In genomic region chr10:73088304-73088703, GRCh38 we compare ENCODE assay signal across 21 cellular contexts. TPM values are rescaled to one million over a fixed set of nuclear protein-coding genes. Genes with fewer than 3 reads are reported as not detected.
DNase-seq lines count a peak whose midpoint lies in the region; ATAC-seq, FAIRE-seq and TF ChIP-seq lines count a peak whose summit lies in the region.
"Had no signal": no experiment of that assay in that cellular context is flagged by ENCODE, and none has a peak within 500 bp of the region (broad histone marks: within the 10 kb centered on the region; RNA-seq: fewer than 3 reads in every experiment).

No MANE protein-coding gene starts in this region.

- no peak for ATAC-seq in WTC11

- H3K27me3 Mint-ChIP-seq in WTC11 (ENCODE audit: low read depth) (no peaks in the 10 kb centered on the region), H9 (ENCODE audit: low read depth) (no peaks in the 10 kb centered on the region)
- H3K27me3 Mint-ChIP-seq: CD4-positive, alpha-beta T cell; IgD-negative memory B cell had no signal

- H3K4ac ChIP-seq in H9 (ENCODE audit: low read depth, low read length): no peak overlapping the region

- H3K23ac ChIP-seq in H9 (ENCODE audit: insufficient read length, low read depth, low read length): no peak overlapping the region

- FAIRE-seq in GM18507 (lab: Jason Lieb, UNC): peak; percentile 86

- H4K20me1 ChIP-seq in H9 (ENCODE audit: control insufficient read depth, insufficient read depth, insufficient read length): no peaks in the 10 kb centered on the region

- no peak overlapping the region for H2BK120ac ChIP-seq in H9 (ENCODE audit: low read depth, low read length, poor library complexity, severe bottlenecking)

- no peak overlapping the region for H3K14ac ChIP-seq in H9 (ENCODE audit: insufficient read depth, low read length)

- peaks cover 88% of the 10 kb centered on the region for H3K79me2 ChIP-seq in ACC112 (ENCODE audit: control insufficient read depth, insufficient read depth, low read length, unreplicated experiment)
- no peaks in the 10 kb centered on the region; the same call in 1 of the 2 replicates for H3K79me2 ChIP-seq in H9 (ENCODE audit: insufficient read depth, low read length)

- H2AFZ ChIP-seq in ACC112 (ENCODE audit: low read length, unreplicated experiment) (no peak overlapping the region), H9 (ENCODE audit: low read length) (no peak overlapping the region)

- H3K23me2 ChIP-seq in H9 (ENCODE audit: insufficient read length, low read depth, low read length, poor library complexity, severe bottlenecking): no peaks in the 10 kb centered on the region

- no peak overlapping the region for H4K91ac ChIP-seq in H9 (ENCODE audit: insufficient read length, low read depth, low read length)

- H3K36me3 ChIP-seq in ACC112 (ENCODE audit: insufficient read depth, low read length) (no peaks in the 10 kb centered on the region), liver (ENCODE audit: control insufficient read depth in 4 of 4, insufficient read depth in 3 of 4, low read depth in 1 of 4, low read length in 3 of 4) (no peaks in the 10 kb centered on the region), breast epithelium (no peaks in the 10 kb centered on the region), HAP-1 (replicated peaks) (no peaks in the 10 kb centered on the region)
- H3K36me3 ChIP-seq: ovary, sigmoid colon, thoracic aorta had no signal

- POLR2A ChIA-PET in WTC11 (lab: Charles Lee): no interaction called here

- TF ChIP-seq RAD21 in liver (IDR thresholded peaks at IDR 0.05): no peak

- no peaks in the 10 kb centered on the region for H3K79me1 ChIP-seq in H9 (ENCODE audit: insufficient read depth, low read depth, low read length, poor library complexity, severe bottlenecking)

- H3K36me3 Mint-ChIP-seq in WTC11 (no peaks in the 10 kb centered on the region), H9 (ENCODE audit: insufficient read depth in 1 of 3, low read depth in 3 of 3) (no peaks in the 10 kb centered on the region)

- no peaks in the 10 kb centered on the region for H3K9me3 Mint-ChIP-seq in WTC11
- H3K9me3 Mint-ChIP-seq in H9: no peaks in the 10 kb centered on the region
- H3K9me3 Mint-ChIP-seq: CD4-positive, alpha-beta T cell; IgD-negative memory B cell had no signal

- no peak overlapping the region for H2BK12ac ChIP-seq in H9 (ENCODE audit: insufficient read length, low read depth, low read length)

- no peak overlapping the region for H3T11ph ChIP-seq in H9 (ENCODE audit: low read length)

- intact Hi-C loops in breast epithelium (cut with DNase I; ENCODE audit: low total_unique reads): no loop called here

- H3K27me3 ChIP-seq in ACC112 (ENCODE audit: insufficient read depth, low read length) (no peaks in the 10 kb centered on the region), liver (ENCODE audit: control insufficient read depth in 4 of 4, insufficient read depth in 4 of 4, low read length in 3 of 4) (no peaks in the 10 kb centered on the region), breast epithelium (no peaks in the 10 kb centered on the region), H9 (ENCODE audit: insufficient read depth, low read length) (no peaks in the 10 kb centered on the region), HAP-1 (ENCODE audit: low read depth) (no peaks in the 10 kb centered on the region)
- H3K27me3 ChIP-seq: ovary, sigmoid colon had no signal

- no peaks in the 10 kb centered on the region for H3K9me3 ChIP-seq in liver (ENCODE audit: control insufficient read depth in 4 of 4, low read length in 3 of 4)
- H3K9me3 ChIP-seq in breast epithelium: no peaks in the 10 kb centered on the region
- no peaks in the 10 kb centered on the region for H3K9me3 ChIP-seq in H9 (ENCODE audit: control insufficient read depth, low read depth, low read length)
- no peaks in the 10 kb centered on the region for H3K9me3 ChIP-seq in HAP-1
- H3K9me3 ChIP-seq: ovary, sigmoid colon, thoracic aorta had no signal

- DNase-seq in GM18507 (ENCODE audit: extremely low spot score, insufficient read length, low read depth) (no peak), WTC11 (ENCODE audit: low spot score) (no peak), breast epithelium (ENCODE audit: low spot score in 2 of 2) (no peak), H9 (no peak), HAP-1 (ENCODE audit: low spot score in 2 of 2) (no peak), activated gamma-delta T cell treated with Interleukin-2 at 50 U/mL for 16 hours (no peak)
- DNase-seq: CD4-positive, alpha-beta T cell; DMS153; GDM1; hippocampal formation; islet precursor cell; NCI-H146; NCI-H526 treated with DMSO at 0.1 percent for 48 hours; ovary; sigmoid colon had no signal

- H3K4me1 Mint-ChIP-seq in WTC11: 0 out of 2 replicates have a peak, but pooled peaks cover under 1% of the 10 kb centered on the region
- no peaks in the 10 kb centered on the region for H3K4me1 Mint-ChIP-seq in H9

- no peak overlapping the region for H3K4me3 Mint-ChIP-seq in WTC11
- H3K4me3 Mint-ChIP-seq in H9: no peak overlapping the region
- H3K4me3 Mint-ChIP-seq: CD4-positive, alpha-beta T cell; IgD-negative memory B cell had no signal

- H3K18ac ChIP-seq in H9 (ENCODE audit: insufficient read length, low read depth, low read length): no peak overlapping the region

- no peak overlapping the region for H3K27ac Mint-ChIP-seq in WTC11
- H3K27ac Mint-ChIP-seq in H9: no peak overlapping the region
- H3K27ac Mint-ChIP-seq: CD4-positive, alpha-beta T cell; IgD-negative memory B cell had no signal

- no peak overlapping the region for H3K9ac ChIP-seq in liver (ENCODE audit: low read depth in 1 of 2, low read length in 2 of 2)
- no peak overlapping the region for H3K9ac ChIP-seq in H9 (ENCODE audit: extremely low read depth, insufficient read length, low read length)

- 0 out of 2 replicates have a peak overlapping the region, but pooled peaks have one; percentile 6 for H3K27ac ChIP-seq in ACC112 (ENCODE audit: low read depth, low read length)
- H3K27ac ChIP-seq in liver (ENCODE audit: low read depth in 1 of 2, low read length in 2 of 2): no peak overlapping the region
- no peak overlapping the region for H3K27ac ChIP-seq in breast epithelium
- no peak overlapping the region for H3K27ac ChIP-seq in H9 (ENCODE audit: insufficient read length, low read depth, low read length)
- H3K27ac ChIP-seq: epithelial cell of prostate, HL-60, ovary, sigmoid colon, thoracic aorta had no signal

- H2BK20ac ChIP-seq in H9 (ENCODE audit: low read depth, low read length, poor library complexity, severe bottlenecking): no peak overlapping the region

- no peak overlapping the region for H4K8ac ChIP-seq in H9 (replicated peaks; ENCODE audit: insufficient read length, low read depth, low read length)

- CTCF ChIA-PET in WTC11 (lab: Charles Lee): no interaction called here

- no peak overlapping the region for H2AK5ac ChIP-seq in H9 (ENCODE audit: insufficient read length, low read length)

- H3K4me1 ChIP-seq in ACC112 (ENCODE audit: control insufficient read depth, insufficient read depth, low read length, unreplicated experiment): peaks cover 34% of the 10 kb centered on the region
- H3K4me1 ChIP-seq in liver (ENCODE audit: control insufficient read depth in 4 of 4, insufficient read depth in 4 of 4, low read length in 3 of 4): peaks cover 0 to 16% (median 0%) of the 10 kb centered on the region in 4 donors
- no peaks in the 10 kb centered on the region for H3K4me1 ChIP-seq in breast epithelium
- no peaks in the 10 kb centered on the region for H3K4me1 ChIP-seq in H9 (ENCODE audit: insufficient read depth, low read length)
- no peaks in the 10 kb centered on the region for H3K4me1 ChIP-seq in HAP-1

- no peak overlapping the region for H2BK15ac ChIP-seq in H9 (ENCODE audit: low read depth, low read length)

- H3K4me3 ChIP-seq in ACC112 (ENCODE audit: low read depth, low read length) (no peak overlapping the region), liver (ENCODE audit: low read depth in 1 of 3, low read length in 3 of 3) (no peak overlapping the region), breast epithelium (no peak overlapping the region), HAP-1 (no peak overlapping the region)
- H3K4me3 ChIP-seq: ovary, sigmoid colon, thoracic aorta had no signal

- no peak overlapping the region for H3K4me2 ChIP-seq in H9 (ENCODE audit: insufficient read depth, insufficient read length, low read length)

- no peak overlapping the region for H4K5ac ChIP-seq in H9 (ENCODE audit: insufficient read length, low read depth, low read length)

- TF ChIP-seq CTCF in WTC11 (IDR thresholded peaks at IDR 0.05) (no peak), liver (IDR thresholded peaks at IDR 0.05; ENCODE audit: low read depth, low read length, missing input control) (no peak), breast epithelium (IDR thresholded peaks at IDR 0.05) (no peak), H9 (conservative IDR thresholded peaks at IDR 0.05) (no peak)

- in situ Hi-C loops in HAP-1 (cut with MboI; ENCODE audit: low sequenced_read_pairs): no loop called here

- H2BK5ac ChIP-seq in H9 (ENCODE audit: insufficient read length, low read length): no peak overlapping the region

- no peak overlapping the region for H3K56ac ChIP-seq in H9 (ENCODE audit: insufficient read length, low read depth, low read length)

- TF ChIP-seq POLR2A in breast epithelium (IDR thresholded peaks at IDR 0.05): no peak

TF ChIP-seq in WTC11, 78 proteins besides CTCF, POLR2A, EP300 and RAD21:
- TF ChIP-seq SOX15 (CRISPR knock-in tag; IDR thresholded peaks at IDR 0.05) (no peak), GABPB1 (CRISPR knock-in tag; IDR thresholded peaks at IDR 0.05) (0 out of 2 replicates have a peak, but pooled peaks have one; percentile 40), ZNF263 (CRISPR knock-in tag; IDR thresholded peaks at IDR 0.05; ENCODE audit: low read depth) (no peak), PRRX2 (CRISPR knock-in tag; IDR thresholded peaks at IDR 0.05) (no peak), TEAD1 (CRISPR knock-in tag; IDR thresholded peaks at IDR 0.05) (no peak), NFE2L1 (CRISPR knock-in tag; IDR thresholded peaks at IDR 0.05) (no peak)

TF ChIP-seq in liver, 16 proteins besides CTCF, POLR2A, EP300 and RAD21 (continues in another document):
- peak; percentile 21 to 62 for TF ChIP-seq HNF4A (conservative IDR thresholded peaks at IDR 0.05)

RNA-seq across cellular contexts. Expression of gene P4HA1, which starts 8.4 kb away (rescaled TPM):
- total RNA-seq in WTC11 (2021): 34.4 to 62.8 TPM (median 59.9 TPM) in 3 replicates
- total RNA-seq in liver: 10 to 100 TPM; 26.3 to 63.7 TPM
- polyA plus RNA-seq in liver: 10 to 100 TPM in 1 of 2 donors, 1 to 10 TPM in 1; 6.1 to 21.1 TPM
- 10 to 100 TPM; 25.0 to 42.1 (median 34.1) TPM for total RNA-seq in breast epithelium
- total RNA-seq in H9 (2021): 47.8 and 48.6 TPM in 2 replicates

RNA-seq across cellular contexts. Expression of gene NUDT13, which starts 22.0 kb away (rescaled TPM):
- total RNA-seq in WTC11 (2021) (1.8 to 2.9 TPM (median 2.0 TPM) in 3 replicates), liver (1 to 10 TPM; 1.4 to 4.0 TPM), breast epithelium (1 to 10 TPM; 1.9 to 4.2 (median 2.6) TPM), H9 (2021) (1.5 and 1.6 TPM in 2 replicates)
- 1 to 10 TPM in 1 of 2 donors, under 1 TPM in 1; 0.60 to 3.5 TPM for polyA plus RNA-seq in liver
